ENCODE assay signal across 18 cellular contexts in genomic region chr2:190126758-190127157, GRCh38.
"Had no signal": no experiment of that assay in that cellular context is flagged by ENCODE, and none has a peak within 500 bp of the region (broad histone marks: within the 10 kb centered on the region; RNA-seq: fewer than 3 reads in every experiment).

No MANE protein-coding gene starts in this region.

- H3K9ac ChIP-seq: parathyroid adenoma had no signal

- H3K27me3 Mint-ChIP-seq: activated CD4-positive, alpha-beta T cell treated with anti-CD3 and anti-CD28 coated beads, Interleukin-2, amount 10 ng/mL, durations not matched to agents 24 days and 14 days; activated naive CD4-positive, alpha-beta T cell treated with anti-CD3 and anti-CD28 coated beads, Interleukin-2, amount 10 ng/mL, durations not matched to agents 7 days and 5 days; central memory CD8-positive, alpha-beta T cell; stimulated activated naive B cell treated with anti-CD40 and anti-IgM and Interleukin-4, amounts not matched to agents 10 μg/mL and 1 μg/mL and 100 μg/mL, for 72 hours had no signal

- H2AFZ ChIP-seq: parathyroid adenoma had no signal

- H3K9me3 Mint-ChIP-seq: activated CD4-positive, alpha-beta T cell treated with anti-CD3 and anti-CD28 coated beads, Interleukin-2, amount 10 ng/mL, durations not matched to agents 24 days and 14 days; activated naive CD4-positive, alpha-beta T cell treated with anti-CD3 and anti-CD28 coated beads, Interleukin-2, amount 10 ng/mL, durations not matched to agents 7 days and 5 days; activated T-helper 2 cell treated with anti-CD3 and anti-CD28 coated beads, Interferon-gamma antibody, Interleukin-2, Interleukin-4, amounts not matched to agents 10 μg/mL and 5 μg/mL and 100 μg/mL, durations not matched to agents 14 hours and 24 hours and 36 hours; central memory CD8-positive, alpha-beta T cell; stimulated activated naive B cell treated with anti-CD40 and anti-IgM and Interleukin-4, amounts not matched to agents 10 μg/mL and 1 μg/mL and 100 μg/mL, for 72 hours; T-helper 1 cell treated with Interleukin-12 subunit alpha and Interleukin-12 subunit beta and Interleukin-4 antibody, amounts not matched to agents 30 μg/mL and 1 μg/mL, for 36 hours had no signal

- H3K27ac Mint-ChIP-seq: activated CD4-positive, alpha-beta T cell treated with anti-CD3 and anti-CD28 coated beads, Interleukin-2, amount 10 ng/mL, durations not matched to agents 24 days and 14 days; activated naive CD4-positive, alpha-beta T cell treated with anti-CD3 and anti-CD28 coated beads, Interleukin-2, amount 10 ng/mL, durations not matched to agents 7 days and 5 days; activated T-helper 2 cell treated with anti-CD3 and anti-CD28 coated beads, Interferon-gamma antibody, Interleukin-2, Interleukin-4, amounts not matched to agents 10 μg/mL and 5 μg/mL and 100 μg/mL, durations not matched to agents 14 hours and 24 hours and 36 hours; mesothelial cell of epicardium; stimulated activated naive B cell treated with anti-CD40 and anti-IgM and Interleukin-4, amounts not matched to agents 10 μg/mL and 1 μg/mL and 100 μg/mL, for 72 hours; T-helper 1 cell treated with Interleukin-12 subunit alpha and Interleukin-12 subunit beta and Interleukin-4 antibody, amounts not matched to agents 30 μg/mL and 1 μg/mL, for 36 hours had no signal

- H3K4me1 Mint-ChIP-seq: activated CD4-positive, alpha-beta T cell treated with anti-CD3 and anti-CD28 coated beads, Interleukin-2, amount 10 ng/mL, durations not matched to agents 24 days and 14 days; activated naive CD4-positive, alpha-beta T cell treated with anti-CD3 and anti-CD28 coated beads, Interleukin-2, amount 10 ng/mL, durations not matched to agents 7 days and 5 days; mesothelial cell of epicardium had no signal

- DNase-seq: activated CD4-positive, alpha-beta T cell treated with anti-CD3 and anti-CD28 coated beads, Interleukin-2, amount 10 ng/mL, durations not matched to agents 24 days and 14 days; activated naive CD4-positive, alpha-beta T cell treated with anti-CD3 and anti-CD28 coated beads, Interleukin-2, amount 10 ng/mL, durations not matched to agents 7 days and 5 days; adrenal gland; effector memory CD4-positive, alpha-beta T cell; foreskin melanocyte; heart left ventricle; kidney; spleen; stimulated activated CD4-positive, alpha-beta T cell treated with anti-CD3 and anti-CD28 coated beads, Interleukin-1b, Interleukin-23, amount 100 ng/mL, for 48 hours; stimulated activated naive B cell treated with anti-CD40 and anti-IgM and Interleukin-4, amounts not matched to agents 10 μg/mL and 1 μg/mL and 100 μg/mL, for 72 hours; substantia nigra; trophoblast cell had no signal

- H3K36me3 Mint-ChIP-seq: activated naive CD4-positive, alpha-beta T cell treated with anti-CD3 and anti-CD28 coated beads, Interleukin-2, amount 10 ng/mL, durations not matched to agents 7 days and 5 days; mesothelial cell of epicardium; stimulated activated naive B cell treated with anti-CD40 and anti-IgM and Interleukin-4, amounts not matched to agents 10 μg/mL and 1 μg/mL and 100 μg/mL, for 72 hours had no signal

- H3K27ac ChIP-seq: adrenal gland, epithelial cell of prostate, heart left ventricle, parathyroid adenoma, spleen had no signal

- H3K4me1 ChIP-seq: adrenal gland, heart left ventricle had no signal

- H3K9me3 ChIP-seq: adrenal gland, heart left ventricle, spleen had no signal

- H3K36me3 ChIP-seq: adrenal gland, heart left ventricle, spleen had no signal

- H3K4me3 ChIP-seq: adrenal gland, heart left ventricle, spleen had no signal

- H3K4me3 Mint-ChIP-seq: activated CD4-positive, alpha-beta T cell treated with anti-CD3 and anti-CD28 coated beads, Interleukin-2, amount 10 ng/mL, durations not matched to agents 24 days and 14 days; activated naive CD4-positive, alpha-beta T cell treated with anti-CD3 and anti-CD28 coated beads, Interleukin-2, amount 10 ng/mL, durations not matched to agents 7 days and 5 days; central memory CD8-positive, alpha-beta T cell; mesothelial cell of epicardium; stimulated activated naive B cell treated with anti-CD40 and anti-IgM and Interleukin-4, amounts not matched to agents 10 μg/mL and 1 μg/mL and 100 μg/mL, for 72 hours; T-helper 1 cell treated with Interleukin-12 subunit alpha and Interleukin-12 subunit beta and Interleukin-4 antibody, amounts not matched to agents 30 μg/mL and 1 μg/mL, for 36 hours had no signal

- H3K27me3 ChIP-seq: adrenal gland, heart left ventricle, spleen had no signal

- ATAC-seq: heart left ventricle; stimulated activated naive B cell treated with anti-CD40 and anti-IgM and Interleukin-4, amounts not matched to agents 10 μg/mL and 1 μg/mL and 100 μg/mL, for 72 hours had no signal
